In the genomic region with DNA sequence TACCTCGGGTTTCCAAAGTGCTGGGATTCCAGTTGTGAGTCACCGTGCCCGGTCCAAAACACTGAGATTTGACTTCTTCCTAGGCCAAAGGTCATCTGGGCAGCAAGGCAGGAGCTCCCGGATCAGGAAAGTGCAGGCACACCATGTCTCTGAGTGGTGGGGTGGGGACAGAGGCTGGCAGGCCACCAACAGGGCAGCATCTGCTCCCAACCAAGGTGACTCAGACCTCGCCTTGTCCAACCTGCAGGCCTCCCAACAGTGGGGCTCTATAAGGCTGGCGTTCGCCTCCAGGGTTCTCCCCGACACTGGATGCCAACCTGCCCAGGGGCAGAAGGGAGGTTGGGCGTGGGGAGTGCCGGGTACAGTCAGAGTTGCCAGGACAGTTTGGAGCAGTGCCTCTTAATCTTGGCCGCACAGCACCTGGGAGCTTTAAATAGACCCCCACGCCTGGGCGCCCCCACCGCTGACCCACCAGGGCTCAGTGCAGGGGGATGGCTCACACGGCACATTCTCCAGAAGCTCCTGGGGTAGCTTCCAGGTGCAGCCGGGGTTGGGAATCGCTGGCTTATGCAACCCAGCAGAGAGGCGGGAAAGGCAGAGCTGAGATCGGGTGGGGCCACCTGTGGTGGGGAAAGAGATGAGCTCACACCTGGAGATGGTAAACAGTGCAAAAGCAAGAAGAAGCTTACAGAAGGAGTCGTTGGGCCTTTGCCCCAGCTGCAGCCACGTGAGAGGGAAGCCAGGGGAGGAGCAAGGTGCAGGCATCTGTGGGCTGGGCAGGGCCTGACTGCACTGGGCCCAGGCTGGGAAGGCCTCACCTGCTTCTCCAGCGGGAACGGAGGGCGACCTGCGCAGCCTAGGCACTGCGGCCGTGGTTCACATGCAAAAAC, we compare ENCODE assay signal across 14 cellular contexts. TPM values are rescaled to one million over a fixed set of nuclear protein-coding genes. Genes with fewer than 3 reads are reported as not detected.
DNase-seq lines count a peak whose midpoint lies in the region; ATAC-seq and TF ChIP-seq lines count a peak whose summit lies in the region.
"Had no signal": no experiment of that assay in that cellular context is flagged by ENCODE, and none has a peak within 500 bp of the region (broad histone marks: within the 10 kb centered on the region; RNA-seq: fewer than 3 reads in every experiment).

No MANE protein-coding gene starts in this region.

- DNase-seq in Right ventricle myocardium superior (no peak), left ventricle myocardium inferior (no peak), RWPE2 (ENCODE audit: low spot score) (peak; percentile 91), left lobe of liver (ENCODE audit: low spot score) (no peak)
- DNase-seq in NK-92 treated with Interleukin-12 subunit alpha and Interleukin-12 subunit beta, amount 100 ng/mL, for 24 hours (lab: John Stamatoyannopoulos, UW): no peak
- DNase-seq: activated T-cell treated with anti-CD3 and anti-CD28 coated beads for 4 hours, aorta, naive B cell, NCI-H1436, tibial artery had no signal

- H3K27ac ChIP-seq in left ventricle myocardium inferior (replicated peaks): no peak overlapping the region
- H3K27ac ChIP-seq in RWPE2 (ENCODE audit: poor library complexity, severe bottlenecking): peak overlapping the region; percentile 83
- peak overlapping the region; percentile 16 for H3K27ac ChIP-seq in urinary bladder (ENCODE audit: low read depth)
- H3K27ac ChIP-seq: tibial artery had no signal

- H3K36me3 ChIP-seq in left ventricle myocardium inferior (no peaks in the 10 kb centered on the region), RWPE2 (ENCODE audit: low read depth) (no peaks in the 10 kb centered on the region), urinary bladder (ENCODE audit: insufficient read depth) (no peaks in the 10 kb centered on the region)
- H3K36me3 ChIP-seq: tibial artery had no signal

- H3K9me3 ChIP-seq in left ventricle myocardium inferior (replicated peaks) (peaks cover 12% of the 10 kb centered on the region), RWPE2 (ENCODE audit: severe bottlenecking) (no peaks in the 10 kb centered on the region)

- ATAC-seq in Right ventricle myocardium superior (ENCODE audit: poor library complexity): peak; percentile 45
- peak; percentile 86 for ATAC-seq in RWPE2 (ENCODE audit: low read depth)
- ATAC-seq in left lobe of liver: peak; percentile 21
- no peak for ATAC-seq in GM18502 (IDR thresholded peaks at IDR 0.05; ENCODE audit: poor library complexity, unreplicated experiment)
- no peak for ATAC-seq in HG03039 (IDR thresholded peaks at IDR 0.05; ENCODE audit: unreplicated experiment)
- ATAC-seq: sciatic nerve had no signal

- H3K4me3 ChIP-seq in left ventricle myocardium inferior (no peak overlapping the region), RWPE2 (ENCODE audit: severe bottlenecking) (no peak overlapping the region), urinary bladder (ENCODE audit: low read depth, low read length) (no peak overlapping the region)
- H3K4me3 ChIP-seq: tibial artery had no signal

- intact Hi-C loops in Right ventricle myocardium superior (cut with DNase I): no loop called here
- intact Hi-C loops in left ventricle myocardium inferior (cut with micrococcal nuclease): no loop called here

- no peaks in the 10 kb centered on the region for H3K4me1 ChIP-seq in left ventricle myocardium inferior
- H3K4me1 ChIP-seq in RWPE2 (ENCODE audit: insufficient read depth, poor library complexity, severe bottlenecking): peaks cover 17% of the 10 kb centered on the region
- no peaks in the 10 kb centered on the region for H3K4me1 ChIP-seq in urinary bladder (ENCODE audit: insufficient read depth)

- H3K27me3 ChIP-seq in left ventricle myocardium inferior (ENCODE audit: low read depth) (peaks cover 28% of the 10 kb centered on the region), RWPE2 (ENCODE audit: insufficient read depth, poor library complexity, severe bottlenecking) (no peaks in the 10 kb centered on the region)
- H3K27me3 ChIP-seq: tibial artery had no signal

- TF ChIP-seq CTCF in left ventricle myocardium inferior (IDR thresholded peaks at IDR 0.05; ENCODE audit: borderline replicate concordance) (no peak), RWPE2 (IDR thresholded peaks at IDR 0.05; ENCODE audit: poor library complexity, severe bottlenecking) (no peak)

- 87% methylated on average over 27 of the region's 27 CpGs for WGBS in urinary bladder

RNA-seq across cellular contexts. Expression of gene CALML5, which starts 10.9 kb away (rescaled TPM):
- total RNA-seq in Right ventricle myocardium superior: not detected
- not detected for total RNA-seq in left ventricle myocardium inferior
- total RNA-seq in left lobe of liver: not detected
- not detected for total RNA-seq in urinary bladder
- not detected for polyA plus RNA-seq in urinary bladder
- total RNA-seq: aorta, sciatic nerve had no signal
- polyA plus RNA-seq: aorta had no signal

RNA-seq across cellular contexts. Expression of gene CALML3, which starts 36.2 kb away (rescaled TPM):
- not detected for total RNA-seq in Right ventricle myocardium superior
- not detected for total RNA-seq in left ventricle myocardium inferior
- not detected for total RNA-seq in left lobe of liver
- not detected for total RNA-seq in urinary bladder
- polyA plus RNA-seq in urinary bladder: not detected
- total RNA-seq: aorta, sciatic nerve had no signal

Comparison
In these comparisons a context has a peak if more than half of its experiments do, and no peak if none do; other contexts are left out.
1. ATAC-seq: peak in Right ventricle myocardium superior (single experiment), RWPE2 (single experiment) and left lobe of liver (single experiment); none in GM18502 (single experiment) and HG03039 (single experiment).